In genomic region chr19:3573162-3573857, GRCh38 we compare ENCODE assay signal across 8 cellular contexts. TPM values are rescaled to one million over a fixed set of nuclear protein-coding genes. Genes with fewer than 3 reads are reported as not detected.
DNase-seq lines count a peak whose midpoint lies in the region; ATAC-seq and FAIRE-seq lines count a peak whose summit lies in the region.

No MANE protein-coding gene starts in this region.

- peak overlapping the region; percentile 79 for H3K4me3 Mint-ChIP-seq in activated naive CD8-positive, alpha-beta T cell treated with anti-CD3 and anti-CD28 coated beads, Interleukin-2, amount 10 ng/mL, durations not matched to agents 7 days and 5 days
- H3K4me3 Mint-ChIP-seq in stimulated activated naive CD8-positive, alpha-beta T cell treated with anti-CD3 and anti-CD28 coated beads, Interleukin-15, amount 100 ng/mL, for 72 hours: peak overlapping the region; percentile 81 to 85

- ATAC-seq in HG03442 (IDR thresholded peaks at IDR 0.05; ENCODE audit: unreplicated experiment): peak; percentile 2
- ATAC-seq in activated naive CD8-positive, alpha-beta T cell treated with anti-CD3 and anti-CD28 coated beads, Interleukin-2, amount 10 ng/mL, durations not matched to agents 7 days and 5 days (ENCODE audit: low read depth): peak; percentile 9
- ATAC-seq in stimulated activated naive CD8-positive, alpha-beta T cell treated with anti-CD3 and anti-CD28 coated beads, Interleukin-15, amount 100 ng/mL, for 72 hours: peak; percentile 21

- peaks cover 2% of the 10 kb centered on the region for H3K36me3 Mint-ChIP-seq in activated naive CD8-positive, alpha-beta T cell treated with anti-CD3 and anti-CD28 coated beads, Interleukin-2, amount 10 ng/mL, durations not matched to agents 7 days and 5 days

- POLR2A ChIA-PET in activated naive CD8-positive, alpha-beta T cell treated with anti-CD3 and anti-CD28 coated beads, Interleukin-2, amount 10 ng/mL, durations not matched to agents 7 days and 5 days (lab: Charles Lee): interaction anchor here (0.9 to 1.2 kb wide), 4 partner anchors 17 to 28 kb away, joined by 3 to 8 read pairs (median 4); no protein-coding TSS in a partner anchor

- peaks cover 8% of the 10 kb centered on the region for H3K4me1 Mint-ChIP-seq in activated naive CD8-positive, alpha-beta T cell treated with anti-CD3 and anti-CD28 coated beads, Interleukin-2, amount 10 ng/mL, durations not matched to agents 7 days and 5 days
- peaks cover 37% of the 10 kb centered on the region for H3K4me1 Mint-ChIP-seq in stimulated activated naive CD8-positive, alpha-beta T cell treated with anti-CD3 and anti-CD28 coated beads, Interleukin-15, amount 100 ng/mL, for 72 hours

- peak; percentile 39 for DNase-seq in NCI-H82 (lab: John Stamatoyannopoulos, UW)
- DNase-seq in NCI-H82 treated with DMSO at 0.1 percent for 48 hours (lab: John Stamatoyannopoulos, UW; ENCODE audit: unreplicated experiment): no peak
- DNase-seq in activated naive CD8-positive, alpha-beta T cell treated with anti-CD3 and anti-CD28 coated beads, Interleukin-2, amount 10 ng/mL, durations not matched to agents 7 days and 5 days: peak; percentile 78
- peak; percentile 68 for DNase-seq in islet precursor cell
- DNase-seq in stimulated activated naive CD8-positive, alpha-beta T cell treated with anti-CD3 and anti-CD28 coated beads, Interleukin-15, amount 100 ng/mL, for 72 hours: no peak
- DNase-seq in NK-92 treated with Interleukin-12 subunit alpha and Interleukin-12 subunit beta, amount 100 ng/mL, for 24 hours (lab: John Stamatoyannopoulos, UW): no peak
- DNase-seq in HTR-8/SVneo (ENCODE audit: insufficient read length, low spot score): no peak

- no peaks in the 10 kb centered on the region for H3K9me3 Mint-ChIP-seq in activated naive CD8-positive, alpha-beta T cell treated with anti-CD3 and anti-CD28 coated beads, Interleukin-2, amount 10 ng/mL, durations not matched to agents 7 days and 5 days
- no peaks in the 10 kb centered on the region for H3K9me3 Mint-ChIP-seq in stimulated activated naive CD8-positive, alpha-beta T cell treated with anti-CD3 and anti-CD28 coated beads, Interleukin-15, amount 100 ng/mL, for 72 hours

- no peaks in the 10 kb centered on the region for H3K27me3 Mint-ChIP-seq in activated naive CD8-positive, alpha-beta T cell treated with anti-CD3 and anti-CD28 coated beads, Interleukin-2, amount 10 ng/mL, durations not matched to agents 7 days and 5 days
- H3K27me3 Mint-ChIP-seq in stimulated activated naive CD8-positive, alpha-beta T cell treated with anti-CD3 and anti-CD28 coated beads, Interleukin-15, amount 100 ng/mL, for 72 hours: no peaks in the 10 kb centered on the region

- no peak for FAIRE-seq in HTR-8/SVneo (lab: Jason Lieb, UNC)

- peak overlapping the region; percentile 70 for H3K27ac Mint-ChIP-seq in activated naive CD8-positive, alpha-beta T cell treated with anti-CD3 and anti-CD28 coated beads, Interleukin-2, amount 10 ng/mL, durations not matched to agents 7 days and 5 days
- H3K27ac Mint-ChIP-seq in stimulated activated naive CD8-positive, alpha-beta T cell treated with anti-CD3 and anti-CD28 coated beads, Interleukin-15, amount 100 ng/mL, for 72 hours: peak overlapping the region in 1 of 2 donors; percentile 83

RNA-seq across cellular contexts. Expression of gene HMG20B, which starts 0.6 kb away (rescaled TPM):
- 10 to 100 TPM; 58.5 to 59.5 TPM for total RNA-seq in activated naive CD8-positive, alpha-beta T cell treated with anti-CD3 and anti-CD28 coated beads, Interleukin-2, amount 10 ng/mL, durations not matched to agents 7 days and 5 days

RNA-seq across cellular contexts. Expression of gene GIPC3, which starts 12.0 kb away (rescaled TPM):
- 1 to 10 TPM; 1.4 to 1.5 TPM for total RNA-seq in activated naive CD8-positive, alpha-beta T cell treated with anti-CD3 and anti-CD28 coated beads, Interleukin-2, amount 10 ng/mL, durations not matched to agents 7 days and 5 days

RNA-seq across cellular contexts. Expression of gene MFSD12, which starts 15.9 kb away (rescaled TPM):
- 10 to 100 TPM; 84.5 to 90.8 TPM for total RNA-seq in activated naive CD8-positive, alpha-beta T cell treated with anti-CD3 and anti-CD28 coated beads, Interleukin-2, amount 10 ng/mL, durations not matched to agents 7 days and 5 days

RNA-seq across cellular contexts. Expression of gene TBXA2R, which starts 33.4 kb away (rescaled TPM):
- 1 to 10 TPM; 1.7 to 2.1 TPM for total RNA-seq in activated naive CD8-positive, alpha-beta T cell treated with anti-CD3 and anti-CD28 coated beads, Interleukin-2, amount 10 ng/mL, durations not matched to agents 7 days and 5 days

RNA-seq across cellular contexts. Expression of gene TEKTIP1, which starts 34.3 kb away (rescaled TPM):
- 10 to 100 TPM; 11.4 to 13.9 TPM for total RNA-seq in activated naive CD8-positive, alpha-beta T cell treated with anti-CD3 and anti-CD28 coated beads, Interleukin-2, amount 10 ng/mL, durations not matched to agents 7 days and 5 days

Comparison
In these comparisons a context has a peak if more than half of its experiments do, and no peak if none do; other contexts are left out.
1. DNase-seq: peak in NCI-H82 (single experiment), activated naive CD8-positive, alpha-beta T cell treated with anti-CD3 and anti-CD28 coated beads, Interleukin-2, amount 10 ng/mL, durations not matched to agents 7 days and 5 days (single experiment) and islet precursor cell (single experiment); none in NCI-H82 treated with DMSO at 0.1 percent for 48 hours (single experiment), stimulated activated naive CD8-positive, alpha-beta T cell treated with anti-CD3 and anti-CD28 coated beads, Interleukin-15, amount 100 ng/mL, for 72 hours (0 of 2), NK-92 treated with Interleukin-12 subunit alpha and Interleukin-12 subunit beta, amount 100 ng/mL, for 24 hours (single experiment) and HTR-8/SVneo (single experiment).
2. Peak in every context shown above with its lines, with median percentiles within 50 percentile points of each other: ATAC-seq.